In the genomic region with DNA sequence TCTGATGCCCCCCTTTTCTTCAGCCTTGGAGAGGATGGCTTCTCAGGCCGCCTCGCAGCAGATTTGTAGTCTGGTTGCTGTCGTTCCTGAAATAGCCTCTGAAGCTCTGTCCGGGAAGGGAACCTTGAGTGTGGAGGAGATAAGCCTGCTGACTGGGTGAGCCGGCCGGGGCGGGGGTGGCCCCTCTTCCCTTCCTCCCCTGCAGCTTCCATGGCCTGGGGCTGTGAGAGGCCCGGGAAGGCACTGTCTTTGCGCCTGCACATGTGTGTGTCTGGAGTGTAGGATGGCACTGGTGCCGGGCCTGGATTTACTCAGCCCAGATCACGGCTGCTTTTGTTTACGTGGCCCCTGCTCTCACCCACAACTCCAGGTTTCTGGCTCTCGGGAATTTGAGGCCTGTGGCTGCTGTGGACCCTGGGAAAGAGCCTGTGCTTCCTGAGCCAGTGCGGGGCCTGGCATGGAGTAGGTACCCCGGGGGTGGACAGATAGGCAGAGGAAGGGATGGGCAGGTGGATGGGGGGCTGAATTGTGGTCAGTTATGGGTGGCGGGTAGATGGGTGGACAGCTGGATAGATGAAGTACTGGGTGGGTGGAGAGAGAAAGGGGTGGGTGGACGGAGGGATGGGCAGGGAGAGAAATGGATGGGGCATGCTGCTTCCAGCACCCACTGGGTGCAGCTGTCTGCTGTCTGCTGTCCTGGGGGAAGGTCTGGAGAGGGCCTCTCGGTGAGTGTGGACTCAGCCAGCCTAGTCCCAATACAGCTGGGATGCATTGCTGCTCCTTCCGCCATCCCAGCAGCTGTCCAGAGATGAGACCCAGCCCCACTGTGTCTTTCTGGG, we compare ENCODE assay signal across 22 cellular contexts. TPM values are rescaled to one million over a fixed set of nuclear protein-coding genes. Genes with fewer than 3 reads are reported as not detected.
DNase-seq lines count a peak whose midpoint lies in the region; ATAC-seq and TF ChIP-seq lines count a peak whose summit lies in the region.
"Had no signal": no experiment of that assay in that cellular context is flagged by ENCODE, and none has a peak within 500 bp of the region (broad histone marks: within the 10 kb centered on the region; RNA-seq: fewer than 3 reads in every experiment).

No MANE protein-coding gene starts in this region.

- CTCF ChIA-PET in activated CD8-positive, alpha-beta T cell treated with anti-CD3 and anti-CD28 coated beads, Interleukin-2, amount 10 ng/mL, durations not matched to agents 7 days and 5 days (lab: Charles Lee), result no interaction called here

- POLR2A ChIA-PET in activated CD8-positive, alpha-beta T cell treated with anti-CD3 and anti-CD28 coated beads, Interleukin-2, amount 10 ng/mL, durations not matched to agents 7 days and 5 days (lab: Charles Lee), result no interaction called here

- H3K27ac ChIP-seq in KMS-11 (peak overlapping the region; percentile 88), smooth muscle cell (ENCODE audit: low read depth) (no peak overlapping the region), substantia nigra (ENCODE audit: low read depth, low read length, poor library complexity, severe bottlenecking) (no peak overlapping the region)

- H3K36me3 ChIP-seq in KMS-11 (ENCODE audit: insufficient read depth) (no peaks in the 10 kb centered on the region), smooth muscle cell (ENCODE audit: low read depth) (no peaks in the 10 kb centered on the region)

- DNase-seq in central memory CD8-positive, alpha-beta T cell (ENCODE audit: low spot score in 2 of 2), result no peak
- DNase-seq in islet precursor cell (peak; percentile 77), smooth muscle cell (lab: John Stamatoyannopoulos, UW; ENCODE audit: unreplicated experiment) (no peak), COLO829 (ENCODE audit: low spot score) (no peak), substantia nigra (lab: John Stamatoyannopoulos, UW) (no peak)
- no peak for DNase-seq in activated CD8-positive, alpha-beta T cell treated with anti-CD3 and anti-CD28 coated beads, Interleukin-2, amount 10 ng/mL, durations not matched to agents 7 days and 5 days
- no peak for DNase-seq in natural killer cell treated with Interleukin-12 subunit alpha and Interleukin-12 subunit beta and Interleukin-15 and Interleukin-18, amount 100 ng/mL, for 72 hours (ENCODE audit: low spot score)
- DNase-seq: activated CD4-positive, alpha-beta memory T cell treated with anti-CD3 and anti-CD28 coated beads for 36 hours; activated naive CD8-positive, alpha-beta T cell treated with anti-CD3 and anti-CD28 coated beads, Interleukin-2, amount 50 U/mL, for 24 hours; activated T-cell treated with anti-CD3 and anti-CD28 coated beads, Interleukin-2, amount 50 U/mL, for 72 hours; AML-193; DMS 273 treated with DMSO at 0.1 percent for 48 hours; foreskin fibroblast; naive B cell; NCI-H146; NCI-H446 had no signal

- H3K4me3 Mint-ChIP-seq in central memory CD8-positive, alpha-beta T cell, result no peak overlapping the region
- no peak overlapping the region for H3K4me3 Mint-ChIP-seq in activated CD8-positive, alpha-beta T cell treated with anti-CD3 and anti-CD28 coated beads, Interleukin-2, amount 10 ng/mL, durations not matched to agents 7 days and 5 days
- no peak overlapping the region for H3K4me3 Mint-ChIP-seq in natural killer cell treated with Interleukin-12 subunit alpha and Interleukin-12 subunit beta and Interleukin-15 and Interleukin-18, amount 100 ng/mL, for 72 hours
- H3K4me3 Mint-ChIP-seq: activated CD4-positive, alpha-beta memory T cell treated with anti-CD3 and anti-CD28 coated beads for 36 hours; activated naive CD8-positive, alpha-beta T cell treated with anti-CD3 and anti-CD28 coated beads, Interleukin-2, amount 50 U/mL, for 24 hours; activated T-cell treated with anti-CD3 and anti-CD28 coated beads, Interleukin-2, amount 50 U/mL, for 72 hours had no signal

- H4K20me1 ChIP-seq in KMS-11 (ENCODE audit: insufficient read depth), result no peaks in the 10 kb centered on the region
- H4K20me1 ChIP-seq in smooth muscle cell (ENCODE audit: low read depth), result no peaks in the 10 kb centered on the region

- H2AFZ ChIP-seq in KMS-11 (ENCODE audit: low read depth) (no peak overlapping the region), smooth muscle cell (ENCODE audit: low read depth) (no peak overlapping the region)

- peaks cover 3% of the 10 kb centered on the region for H3K36me3 Mint-ChIP-seq in central memory CD8-positive, alpha-beta T cell (ENCODE audit: insufficient read depth)
- H3K36me3 Mint-ChIP-seq in activated CD8-positive, alpha-beta T cell treated with anti-CD3 and anti-CD28 coated beads, Interleukin-2, amount 10 ng/mL, durations not matched to agents 7 days and 5 days (ENCODE audit: low read depth), result no peaks in the 10 kb centered on the region
- H3K36me3 Mint-ChIP-seq in natural killer cell treated with Interleukin-12 subunit alpha and Interleukin-12 subunit beta and Interleukin-15 and Interleukin-18, amount 100 ng/mL, for 72 hours, result no peaks in the 10 kb centered on the region
- H3K36me3 Mint-ChIP-seq: activated CD4-positive, alpha-beta memory T cell treated with anti-CD3 and anti-CD28 coated beads for 36 hours; naive B cell had no signal

- TF ChIP-seq CTCF in KMS-11 (conservative IDR thresholded peaks at IDR 0.05; ENCODE audit: low read depth, low read length) (no peak), smooth muscle cell (IDR thresholded peaks at IDR 0.05; ENCODE audit: borderline replicate concordance, insufficient read depth, poor library complexity, severe bottlenecking) (no peak)

- peak overlapping the region; percentile 49 for H3K27ac Mint-ChIP-seq in central memory CD8-positive, alpha-beta T cell (ENCODE audit: low read depth)
- H3K27ac Mint-ChIP-seq in activated CD8-positive, alpha-beta T cell treated with anti-CD3 and anti-CD28 coated beads, Interleukin-2, amount 10 ng/mL, durations not matched to agents 7 days and 5 days, result no peak overlapping the region
- H3K27ac Mint-ChIP-seq in natural killer cell treated with Interleukin-12 subunit alpha and Interleukin-12 subunit beta and Interleukin-15 and Interleukin-18, amount 100 ng/mL, for 72 hours, result no peak overlapping the region
- H3K27ac Mint-ChIP-seq: activated CD4-positive, alpha-beta memory T cell treated with anti-CD3 and anti-CD28 coated beads for 36 hours; activated naive CD8-positive, alpha-beta T cell treated with anti-CD3 and anti-CD28 coated beads, Interleukin-2, amount 50 U/mL, for 24 hours; activated T-cell treated with anti-CD3 and anti-CD28 coated beads, Interleukin-2, amount 50 U/mL, for 72 hours had no signal

- no peaks in the 10 kb centered on the region for H3K27me3 Mint-ChIP-seq in central memory CD8-positive, alpha-beta T cell
- H3K27me3 Mint-ChIP-seq in activated CD8-positive, alpha-beta T cell treated with anti-CD3 and anti-CD28 coated beads, Interleukin-2, amount 10 ng/mL, durations not matched to agents 7 days and 5 days (ENCODE audit: low read depth), result no peaks in the 10 kb centered on the region
- H3K27me3 Mint-ChIP-seq in natural killer cell treated with Interleukin-12 subunit alpha and Interleukin-12 subunit beta and Interleukin-15 and Interleukin-18, amount 100 ng/mL, for 72 hours, result peaks cover 0 to 23% of the 10 kb centered on the region in 2 donors
- H3K27me3 Mint-ChIP-seq: activated CD4-positive, alpha-beta memory T cell treated with anti-CD3 and anti-CD28 coated beads for 36 hours; activated naive CD8-positive, alpha-beta T cell treated with anti-CD3 and anti-CD28 coated beads, Interleukin-2, amount 50 U/mL, for 24 hours; naive B cell had no signal

- 44% methylated on average over 18 of the region's 19 CpGs for WGBS in smooth muscle cell (ENCODE audit: low lambda C conversion rate)

- H3K4me1 ChIP-seq in KMS-11 (ENCODE audit: low read depth, poor library complexity, severe bottlenecking) (peaks cover 89% of the 10 kb centered on the region), smooth muscle cell (ENCODE audit: low read depth) (no peaks in the 10 kb centered on the region)

- H3F3A ChIP-seq in smooth muscle cell (ENCODE audit: low read depth), result no peaks in the 10 kb centered on the region

- H3K4me3 ChIP-seq in KMS-11 (IDR thresholded peaks at IDR 0.05; ENCODE audit: insufficient read depth, low read depth, low read length) (no peak overlapping the region), smooth muscle cell (no peak overlapping the region)

- peaks cover 2% of the 10 kb centered on the region for H3K4me1 Mint-ChIP-seq in central memory CD8-positive, alpha-beta T cell
- peaks cover 49% of the 10 kb centered on the region for H3K4me1 Mint-ChIP-seq in activated CD8-positive, alpha-beta T cell treated with anti-CD3 and anti-CD28 coated beads, Interleukin-2, amount 10 ng/mL, durations not matched to agents 7 days and 5 days (ENCODE audit: low read depth)
- peaks cover under 1 to 1% of the 10 kb centered on the region in 2 donors for H3K4me1 Mint-ChIP-seq in natural killer cell treated with Interleukin-12 subunit alpha and Interleukin-12 subunit beta and Interleukin-15 and Interleukin-18, amount 100 ng/mL, for 72 hours (ENCODE audit: low read depth in 2 of 2)

- H3K79me2 ChIP-seq in KMS-11 (ENCODE audit: insufficient read depth, low read depth) (peaks cover 18% of the 10 kb centered on the region; the same call in 1 of the 2 replicates), smooth muscle cell (ENCODE audit: low read depth) (no peaks in the 10 kb centered on the region)

- H3K27me3 ChIP-seq in KMS-11 (ENCODE audit: insufficient read depth, low read depth), result no peaks in the 10 kb centered on the region
- H3K27me3 ChIP-seq in smooth muscle cell (ENCODE audit: low read depth), result peaks cover 8% of the 10 kb centered on the region

- no peak for ATAC-seq in central memory CD8-positive, alpha-beta T cell (replicated peaks; ENCODE audit: extremely low read depth, poor library complexity, severe bottlenecking)
- ATAC-seq in activated CD8-positive, alpha-beta T cell treated with anti-CD3 and anti-CD28 coated beads, Interleukin-2, amount 10 ng/mL, durations not matched to agents 7 days and 5 days, result no peak
- ATAC-seq in natural killer cell treated with Interleukin-12 subunit alpha and Interleukin-12 subunit beta and Interleukin-15 and Interleukin-18, amount 100 ng/mL, for 72 hours, result no peak
- ATAC-seq: activated naive CD8-positive, alpha-beta T cell treated with anti-CD3 and anti-CD28 coated beads, Interleukin-2, amount 50 U/mL, for 24 hours; activated T-cell treated with anti-CD3 and anti-CD28 coated beads, Interleukin-2, amount 50 U/mL, for 72 hours; HCT116 had no signal

- H3K9ac ChIP-seq in KMS-11, result peak overlapping the region; percentile 52; the same call in 1 of the 2 replicates
- no peak overlapping the region for H3K9ac ChIP-seq in smooth muscle cell (ENCODE audit: low read depth)

- no peaks in the 10 kb centered on the region for H3K9me3 Mint-ChIP-seq in central memory CD8-positive, alpha-beta T cell
- H3K9me3 Mint-ChIP-seq in activated CD8-positive, alpha-beta T cell treated with anti-CD3 and anti-CD28 coated beads, Interleukin-2, amount 10 ng/mL, durations not matched to agents 7 days and 5 days (ENCODE audit: insufficient read depth), result no peaks in the 10 kb centered on the region
- no peaks in the 10 kb centered on the region for H3K9me3 Mint-ChIP-seq in natural killer cell treated with Interleukin-12 subunit alpha and Interleukin-12 subunit beta and Interleukin-15 and Interleukin-18, amount 100 ng/mL, for 72 hours
- H3K9me3 Mint-ChIP-seq: activated CD4-positive, alpha-beta memory T cell treated with anti-CD3 and anti-CD28 coated beads for 36 hours; activated naive CD8-positive, alpha-beta T cell treated with anti-CD3 and anti-CD28 coated beads, Interleukin-2, amount 50 U/mL, for 24 hours; activated T-cell treated with anti-CD3 and anti-CD28 coated beads, Interleukin-2, amount 50 U/mL, for 72 hours; naive B cell had no signal

- H3K4me2 ChIP-seq in KMS-11 (peak overlapping the region; percentile 81), smooth muscle cell (peak overlapping the region; percentile 28)

- no peaks in the 10 kb centered on the region for H3K9me3 ChIP-seq in smooth muscle cell (replicated peaks; ENCODE audit: low read depth)

RNA-seq across cellular contexts. Expression of gene KCNQ1, which starts 16.7 kb away (rescaled TPM):
- total RNA-seq in smooth muscle cell, result 0.45 and 2.3 TPM in 2 replicates
- 1.3 and 2.8 TPM in 2 replicates for polyA plus RNA-seq in smooth muscle cell
- total RNA-seq in activated CD8-positive, alpha-beta T cell treated with anti-CD3 and anti-CD28 coated beads, Interleukin-2, amount 10 ng/mL, durations not matched to agents 7 days and 5 days, result 10 to 100 TPM; 20.4 to 26.0 TPM
- total RNA-seq in natural killer cell treated with Interleukin-12 subunit alpha and Interleukin-12 subunit beta and Interleukin-15 and Interleukin-18, amount 100 ng/mL, for 72 hours, result 1 to 10 TPM in 1 of 2 donors, under 1 TPM in 1; 0.19 to 1.4 TPM
- total RNA-seq: HT1080 had no signal

RNA-seq across cellular contexts. Expression of gene TRPM5, which starts 17.2 kb away (rescaled TPM):
- not detected in 2 replicates for total RNA-seq in smooth muscle cell
- polyA plus RNA-seq in smooth muscle cell, result 0.06 TPM in 1 of 2 replicates, not detected in the other
- total RNA-seq in activated CD8-positive, alpha-beta T cell treated with anti-CD3 and anti-CD28 coated beads, Interleukin-2, amount 10 ng/mL, durations not matched to agents 7 days and 5 days, result not detected
- not detected for total RNA-seq in natural killer cell treated with Interleukin-12 subunit alpha and Interleukin-12 subunit beta and Interleukin-15 and Interleukin-18, amount 100 ng/mL, for 72 hours
- total RNA-seq: activated CD4-positive, alpha-beta memory T cell treated with anti-CD3 and anti-CD28 coated beads for 36 hours; lower leg skin; pulmonary artery endothelial cell; SK-MEL-5 had no signal
